8 cellular contexts compared by ENCODE assay signal in the genomic region with DNA sequence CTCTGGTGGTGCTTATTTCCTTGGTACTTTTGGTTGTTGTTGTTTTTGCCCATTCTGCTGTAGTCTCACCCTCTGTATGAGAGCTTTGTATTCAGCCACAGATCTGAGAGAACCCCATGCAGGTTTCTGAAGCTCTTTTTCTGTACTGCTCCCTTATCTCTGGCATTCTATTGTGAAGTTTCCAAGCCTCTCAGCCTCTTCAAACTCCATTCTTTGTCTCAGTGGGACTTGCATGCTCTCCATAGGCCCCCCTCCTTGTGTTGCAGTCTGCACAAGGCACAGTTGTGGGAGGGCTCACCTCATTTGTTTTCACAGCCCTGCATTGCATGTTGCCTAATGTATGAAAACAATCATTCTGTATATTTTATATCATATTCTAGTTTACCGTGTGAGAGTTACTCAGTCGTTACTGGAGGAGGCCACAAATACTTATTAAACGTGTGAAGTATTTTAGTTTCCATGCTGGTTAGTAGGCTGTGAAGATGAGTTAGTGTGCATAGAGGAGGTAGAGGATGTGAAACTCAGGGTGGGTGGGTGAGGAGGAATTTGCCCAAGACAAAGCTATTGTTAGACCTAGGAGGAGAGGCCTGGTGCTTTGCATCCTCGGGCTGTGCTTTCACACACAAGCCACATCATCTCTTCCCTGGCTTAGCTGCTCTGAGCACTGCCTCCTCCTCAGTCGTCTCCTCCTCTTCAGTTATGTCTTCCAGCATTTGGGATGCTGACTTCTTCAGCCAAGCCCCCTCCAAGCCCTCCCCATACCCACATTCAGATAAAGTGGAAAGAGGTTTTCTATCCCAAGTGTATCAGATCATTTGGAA. TPM values are rescaled to one million over a fixed set of nuclear protein-coding genes. Genes with fewer than 3 reads are reported as not detected.
DNase-seq lines count a peak whose midpoint lies in the region; ATAC-seq and TF ChIP-seq lines count a peak whose summit lies in the region.

No MANE protein-coding gene starts in this region.

- H3K27me3 ChIP-seq in foreskin keratinocyte: no peaks in the 10 kb centered on the region

- no peak overlapping the region for H3K27ac ChIP-seq in foreskin keratinocyte

- peaks cover 10% of the 10 kb centered on the region for H3K4me1 ChIP-seq in foreskin keratinocyte

- TF ChIP-seq CTCF in foreskin keratinocyte (conservative IDR thresholded peaks at IDR 0.05): no peak

- ATAC-seq in HG03175 (IDR thresholded peaks at IDR 0.05; ENCODE audit: unreplicated experiment) (peak; percentile 28), foreskin keratinocyte (no peak), GM19452 (IDR thresholded peaks at IDR 0.05; ENCODE audit: unreplicated experiment) (no peak)

- peak; percentile 73 for DNase-seq in activated effector memory CD4-positive, alpha-beta T cell treated with anti-CD3 and anti-CD28 coated beads, Interleukin-2, amount 50 U/mL, for 16 hours
- DNase-seq in activated effector memory CD4-positive, alpha-beta T cell treated with Interleukin-2 at 50 U/mL for 16 hours: no peak
- peak; percentile 67 for DNase-seq in activated CD8-positive, alpha-beta memory T cell treated with anti-CD3 and anti-CD28 coated beads, Interleukin-2, amount 50 U/mL, for 48 hours
- DNase-seq in stimulated activated CD4-positive, alpha-beta T cell treated with anti-CD3 and anti-CD28 coated beads, Interleukin-4, amount 100 ng/mL, for 1 hour: peak; percentile 44
- DNase-seq in foreskin keratinocyte (no peak), SW 1271 (lab: John Stamatoyannopoulos, UW) (no peak)

RNA-seq across cellular contexts. Expression of gene CHI3L2, which starts 7.8 kb away (rescaled TPM):
- total RNA-seq in foreskin keratinocyte: 0.28 and 0.48 TPM in 2 replicates
- polyA plus RNA-seq in foreskin keratinocyte: 0.49 and 0.50 TPM in 2 replicates

RNA-seq across cellular contexts. Expression of gene DENND2D, which starts 19.2 kb away (rescaled TPM):
- 13.3 and 17.2 TPM in 2 replicates for total RNA-seq in foreskin keratinocyte
- 9.7 and 12.7 TPM in 2 replicates for polyA plus RNA-seq in foreskin keratinocyte

Comparison
In these comparisons a context has a peak if more than half of its experiments do, and no peak if none do; other contexts are left out.
1. DNase-seq: peak in activated effector memory CD4-positive, alpha-beta T cell treated with anti-CD3 and anti-CD28 coated beads, Interleukin-2, amount 50 U/mL, for 16 hours (single experiment), activated CD8-positive, alpha-beta memory T cell treated with anti-CD3 and anti-CD28 coated beads, Interleukin-2, amount 50 U/mL, for 48 hours (single experiment) and stimulated activated CD4-positive, alpha-beta T cell treated with anti-CD3 and anti-CD28 coated beads, Interleukin-4, amount 100 ng/mL, for 1 hour (single experiment); none in activated effector memory CD4-positive, alpha-beta T cell treated with Interleukin-2 at 50 U/mL for 16 hours (single experiment), foreskin keratinocyte (0 of 2) and SW 1271 (0 of 2).